In genomic region chr11:69640260-69640994, GRCh38 we compare ENCODE assay signal across 8 cellular contexts. TPM values are rescaled to one million over a fixed set of nuclear protein-coding genes. Genes with fewer than 3 reads are reported as not detected.
DNase-seq lines count a peak whose midpoint lies in the region; ATAC-seq, FAIRE-seq and TF ChIP-seq lines count a peak whose summit lies in the region.

No MANE protein-coding gene starts in this region.

- H3K9ac ChIP-seq in kidney (ENCODE audit: low read length in 2 of 2) (peak overlapping the region in 1 of 2 donors; percentile 34), subcutaneous abdominal adipose tissue (ENCODE audit: low read length in 5 of 5) (peak overlapping the region in 2 of 5 donors; percentile 10 to 47)

- H3K36me3 ChIP-seq in kidney (ENCODE audit: control insufficient read depth in 1 of 2, insufficient read depth in 2 of 2, low read length in 2 of 2) (peaks cover 0 to 6% of the 10 kb centered on the region in 2 donors), subcutaneous abdominal adipose tissue (ENCODE audit: control insufficient read depth in 5 of 5, insufficient read depth in 5 of 5, low read length in 5 of 5) (peaks cover 0 to 16% (median 5%) of the 10 kb centered on the region in 5 donors)

- FAIRE-seq in kidney (lab: Jason Lieb, UNC) = no peak

- DNase-seq in activated CD8-positive, alpha-beta memory T cell treated with anti-CD3 and anti-CD28 coated beads, Interleukin-2, amount 50 U/mL, for 48 hours = peak; percentile 58
- DNase-seq in activated CD8-positive, alpha-beta memory T cell treated with anti-CD3 and anti-CD28 coated beads, Interleukin-2, amount 50 U/mL, for 4 hours = no peak
- DNase-seq in astrocyte of the spinal cord (ENCODE audit: low read depth, low spot score) (no peak), kidney (peak; percentile 80), HEK293T (ENCODE audit: extremely low spot score) (no peak), hepatic stellate cell (ENCODE audit: low spot score) (no peak)

- POLR2A ChIA-PET in HEK293T (lab: Yijun Ruan, JAX) = interaction anchor here (1.4 kb wide), 1 partner anchor 13 kb away, joined by 3 read pairs; no protein-coding TSS in a partner anchor

- H3K27me3 ChIP-seq in subcutaneous abdominal adipose tissue (ENCODE audit: control insufficient read depth in 5 of 5, insufficient read depth in 4 of 5, low read length in 5 of 5) = peaks cover 0 to 19% (median 0%) of the 10 kb centered on the region in 5 donors

- H3K27ac ChIP-seq in kidney (ENCODE audit: low read depth in 2 of 2, low read length in 2 of 2) = peak overlapping the region; percentile 23 to 43
- no peak overlapping the region for H3K27ac ChIP-seq in subcutaneous abdominal adipose tissue (ENCODE audit: low read depth, low read length)

- TF ChIP-seq CTCF in astrocyte of the spinal cord (IDR thresholded peaks at IDR 0.05; ENCODE audit: low read depth, low read length) (no peak), kidney (IDR thresholded peaks at IDR 0.05; ENCODE audit: borderline replicate concordance, extremely low read depth, insufficient read depth) (no peak)

- H3K9me3 ChIP-seq in kidney (ENCODE audit: control insufficient read depth in 1 of 2, low read length in 2 of 2) (no peaks in the 10 kb centered on the region), subcutaneous abdominal adipose tissue (ENCODE audit: control insufficient read depth in 5 of 5, low read length in 5 of 5) (no peaks in the 10 kb centered on the region)

- ATAC-seq in HG03442 (IDR thresholded peaks at IDR 0.05; ENCODE audit: unreplicated experiment) = no peak

- H3K4me1 ChIP-seq in kidney (ENCODE audit: control insufficient read depth in 1 of 2, insufficient read depth in 1 of 2, low read depth in 1 of 2, low read length in 2 of 2) (peaks cover 9 to 27% of the 10 kb centered on the region in 2 donors), subcutaneous abdominal adipose tissue (ENCODE audit: control insufficient read depth in 5 of 5, insufficient read depth in 5 of 5, low read length in 5 of 5) (peaks cover 2 to 82% (median 70%) of the 10 kb centered on the region in 5 donors)

- intact Hi-C loops in kidney (cut with DNase I) = loop anchor here (5.0 kb wide), 1 partner anchor 353 kb away; no protein-coding TSS in a partner anchor

- CTCF ChIA-PET in HEK293T (lab: Yijun Ruan, JAX) = no interaction called here

- in situ Hi-C loops in astrocyte of the spinal cord (cut with HindIII; ENCODE audit: low sequenced_read_pairs) = no loop called here

- H3K4me3 ChIP-seq in astrocyte of the spinal cord (ENCODE audit: low read depth, low read length) = peak overlapping the region; percentile 89
- H3K4me3 ChIP-seq in kidney (ENCODE audit: low read length in 2 of 2) = peak overlapping the region; percentile 47 to 66
- H3K4me3 ChIP-seq in subcutaneous abdominal adipose tissue (ENCODE audit: low read depth in 1 of 5, low read length in 5 of 5) = peak overlapping the region; percentile 54 to 92 (median 76)

TF ChIP-seq in HEK293T, 16 proteins besides CTCF, POLR2A, EP300 and RAD21:
- TF ChIP-seq FOXK2 (IDR thresholded peaks at IDR 0.05) (no peak), PKNOX1 (IDR thresholded peaks at IDR 0.05) (no peak), SP1 (IDR thresholded peaks at IDR 0.05) (no peak), CTBP1 (IDR thresholded peaks at IDR 0.05; ENCODE audit: borderline replicate concordance) (no peak), FOXA1 (IDR thresholded peaks at IDR 0.05) (no peak), L3MBTL2 (conservative IDR thresholded peaks at IDR 0.05) (no peak), HDGF (IDR thresholded peaks at IDR 0.05; ENCODE audit: borderline replicate concordance) (no peak), ELF4 (IDR thresholded peaks at IDR 0.05) (no peak), SUZ12 (IDR thresholded peaks at IDR 0.05) (no peak), TARDBP (IDR thresholded peaks at IDR 0.05) (no peak)
TF ChIP-seq in HEK293T: peak in this region for 0.

RNA-seq across cellular contexts. Expression of gene CCND1, which starts 0.5 kb away (rescaled TPM):
- 142 TPM for total RNA-seq in kidney
- polyA plus RNA-seq in kidney (ENCODE audit: insufficient read depth, low read depth, low replicate concordance) = 37.6 TPM

RNA-seq across cellular contexts. Expression of gene LTO1, which starts 34.7 kb away (rescaled TPM):
- 21.9 TPM for total RNA-seq in kidney
- polyA plus RNA-seq in kidney (ENCODE audit: insufficient read depth, low read depth, low replicate concordance) = 14.6 TPM

Comparison
In these comparisons a context has a peak if more than half of its experiments do, and no peak if none do; other contexts are left out.
1. DNase-seq: peak in activated CD8-positive, alpha-beta memory T cell treated with anti-CD3 and anti-CD28 coated beads, Interleukin-2, amount 50 U/mL, for 48 hours (single experiment) and kidney (single experiment); none in activated CD8-positive, alpha-beta memory T cell treated with anti-CD3 and anti-CD28 coated beads, Interleukin-2, amount 50 U/mL, for 4 hours (single experiment), astrocyte of the spinal cord (single experiment), HEK293T (single experiment) and hepatic stellate cell (single experiment).
2. Peak in every context shown above with its lines, with median percentiles within 50 percentile points of each other: H3K4me3 ChIP-seq.